In genomic region chr6:107106165-107106564, GRCh38 we compare ENCODE assay signal across 2 cellular contexts.
TF ChIP-seq lines count a peak whose summit lies in the region.

No MANE protein-coding gene starts in this region.

TF ChIP-seq in K562, 482 proteins besides CTCF, POLR2A, EP300 and RAD21:
- TF ChIP-seq ZNF655 (CRISPR knock-in tag; IDR thresholded peaks at IDR 0.05) (no peak), ID3 (CRISPR knock-in tag; IDR thresholded peaks at IDR 0.05) (no peak), ID3 (tag; IDR thresholded peaks at IDR 0.05) (no peak), USF2 (CRISPR knock-in tag; IDR thresholded peaks at IDR 0.05) (no peak), BRF2 (IDR thresholded peaks at IDR 0.05; ENCODE audit: borderline replicate concordance, insufficient read depth, insufficient read length) (no peak)

TF ChIP-seq in HepG2, 621 proteins besides CTCF, POLR2A, EP300 and RAD21:
- TF ChIP-seq SSRP1 (CRISPR knock-in tag; IDR thresholded peaks at IDR 0.05) = no peak
- TF ChIP-seq DMAP1 (CRISPR knock-in tag; IDR thresholded peaks at IDR 0.05) = no peak
- no peak for TF ChIP-seq ZNF629 (CRISPR knock-in tag; conservative IDR thresholded peaks at IDR 0.05)
- TF ChIP-seq SP140L (CRISPR knock-in tag; IDR thresholded peaks at IDR 0.05; ENCODE audit: borderline replicate concordance) = no peak
- TF ChIP-seq HOXA3 (CRISPR knock-in tag; IDR thresholded peaks at IDR 0.05) = no peak
- TF ChIP-seq KLF9 (CRISPR knock-in tag; IDR thresholded peaks at IDR 0.05; ENCODE audit: low read depth) = no peak
- TF ChIP-seq ZKSCAN5 (CRISPR knock-in tag; IDR thresholded peaks at IDR 0.05) = no peak
- TF ChIP-seq ZNF484 (CRISPR knock-in tag; IDR thresholded peaks at IDR 0.05; ENCODE audit: borderline replicate concordance, low read depth) = no peak
- no peak for TF ChIP-seq CEBPB (IDR thresholded peaks at IDR 0.05; ENCODE audit: borderline replicate concordance, low read depth, low read length)
- no peak for TF ChIP-seq ZNF768 (CRISPR knock-in tag; IDR thresholded peaks at IDR 0.05)
- no peak for TF ChIP-seq NFATC3 (CRISPR knock-in tag; IDR thresholded peaks at IDR 0.05)
- TF ChIP-seq ZNF737 (CRISPR knock-in tag; IDR thresholded peaks at IDR 0.05; ENCODE audit: borderline replicate concordance) = no peak
- TF ChIP-seq KLF6 (CRISPR knock-in tag; IDR thresholded peaks at IDR 0.05) = no peak
